In genomic region chr14:74019743-74020142, GRCh38 we compare ENCODE assay signal across 8 cellular contexts. TPM values are rescaled to one million over a fixed set of nuclear protein-coding genes. Genes with fewer than 3 reads are reported as not detected.
A peak's percentile ranks its signal among the peaks of the same experiment; 100 is the strongest.
DNase-seq lines count a peak whose midpoint lies in the region; ATAC-seq, FAIRE-seq and TF ChIP-seq lines count a peak whose summit lies in the region.

No MANE protein-coding gene starts in this region.

- no peak overlapping the region for H3K18ac ChIP-seq in mesenchymal stem cell (ENCODE audit: low read depth in 1 of 2, low read length in 2 of 2)

- DNase-seq in AG09309 (ENCODE audit: low read depth): peak; percentile 27
- DNase-seq in cerebellar cortex (ENCODE audit: low spot score): peak; percentile 4
- peak; percentile 74 for DNase-seq in mesenchymal stem cell
- no peak for DNase-seq in urothelium cell line (ENCODE audit: low spot score)

- no peaks in the 10 kb centered on the region for H3K9me3 ChIP-seq in mesenchymal stem cell (ENCODE audit: control insufficient read depth, low read length)

- FAIRE-seq in urothelium cell line (lab: Jason Lieb, UNC): peak; percentile 77

- no peak overlapping the region for H2AK5ac ChIP-seq in mesenchymal stem cell (ENCODE audit: low read length, severe bottlenecking)

- H3K4me1 Mint-ChIP-seq in IgD-negative memory B cell: peaks cover 7 to 12% (median 7%) of the 10 kb centered on the region in 3 donors

- no peak overlapping the region for H3K4ac ChIP-seq in mesenchymal stem cell (ENCODE audit: low read depth in 1 of 2, low read length in 2 of 2)

- H3K27ac Mint-ChIP-seq in IgD-negative memory B cell: peak overlapping the region; percentile 82 to 96 (median 91)

- H4K91ac ChIP-seq in mesenchymal stem cell (ENCODE audit: low read length): no peak overlapping the region

- no peak overlapping the region for H2BK12ac ChIP-seq in mesenchymal stem cell (ENCODE audit: low read length in 2 of 2)

- H3K4me3 Mint-ChIP-seq in IgD-negative memory B cell: peak overlapping the region; percentile 94 to 96 (median 94)

- H3K9ac ChIP-seq in mesenchymal stem cell (ENCODE audit: low read length): peak overlapping the region; percentile 100

- no peak overlapping the region for H2BK120ac ChIP-seq in mesenchymal stem cell (ENCODE audit: low read depth, low read length)

- no peaks in the 10 kb centered on the region for H3K27me3 Mint-ChIP-seq in IgD-negative memory B cell

- H3K36me3 ChIP-seq in mesenchymal stem cell (ENCODE audit: control insufficient read depth in 1 of 2, insufficient read depth in 2 of 2, low read depth in 1 of 2, low read length in 2 of 2): no peaks in the 10 kb centered on the region

- H3K9me3 Mint-ChIP-seq in IgD-negative memory B cell: no peaks in the 10 kb centered on the region

- WGBS in mesenchymal stem cell: 26% methylated on average over 3 of the region's 3 CpGs

- no peak overlapping the region for H4K8ac ChIP-seq in mesenchymal stem cell (ENCODE audit: low read length)

- no peaks in the 10 kb centered on the region for H3K27me3 ChIP-seq in mesenchymal stem cell (ENCODE audit: control insufficient read depth in 1 of 2, insufficient read depth in 1 of 2, low read length in 2 of 2)

- H3K23ac ChIP-seq in mesenchymal stem cell (ENCODE audit: low read length in 2 of 2): no peak overlapping the region

- peaks cover 7% of the 10 kb centered on the region for H3K4me1 ChIP-seq in mesenchymal stem cell (ENCODE audit: control insufficient read depth, insufficient read depth, low read depth, low read length)

- H3K79me1 ChIP-seq in mesenchymal stem cell (replicated peaks; ENCODE audit: low read length, poor library complexity, severe bottlenecking): peaks cover 6% of the 10 kb centered on the region

- no peak for TF ChIP-seq CTCF in AG09309 (IDR thresholded peaks at IDR 0.05; ENCODE audit: control insufficient read depth, insufficient read depth, low read depth, low read length, missing control alignments)

- no peaks in the 10 kb centered on the region for H3K36me3 Mint-ChIP-seq in IgD-negative memory B cell

- no peak overlapping the region for H2BK5ac ChIP-seq in mesenchymal stem cell (ENCODE audit: low read depth, low read length, poor library complexity, severe bottlenecking)

- peak overlapping the region; percentile 1 for H2AFZ ChIP-seq in mesenchymal stem cell (ENCODE audit: low read depth, low read length)

- H3K27ac ChIP-seq in mesenchymal stem cell (ENCODE audit: low read length, poor library complexity, severe bottlenecking): no peak overlapping the region

- H3K4me3 ChIP-seq in AG09309 (ENCODE audit: control insufficient read depth, low read depth, low read length): peak overlapping the region; percentile 97
- H3K4me3 ChIP-seq in mesenchymal stem cell (ENCODE audit: insufficient read depth in 1 of 2, low read depth in 1 of 2, low read length in 2 of 2): peak overlapping the region; percentile 81 to 98

- H3K4me2 ChIP-seq in mesenchymal stem cell (ENCODE audit: low read length, poor library complexity, severe bottlenecking): peak overlapping the region; percentile 92

- no peak overlapping the region for H2BK15ac ChIP-seq in mesenchymal stem cell (ENCODE audit: low read depth, poor library complexity, severe bottlenecking)

- H3K14ac ChIP-seq in mesenchymal stem cell (ENCODE audit: low read length in 2 of 2): no peak overlapping the region

- ATAC-seq in GM18520 (IDR thresholded peaks at IDR 0.05; ENCODE audit: unreplicated experiment): no peak
- ATAC-seq in GM18519 (IDR thresholded peaks at IDR 0.05; ENCODE audit: low FRiP score, unreplicated experiment): no peak
- no peak for ATAC-seq in HG02759 (IDR thresholded peaks at IDR 0.05; ENCODE audit: unreplicated experiment)

RNA-seq across cellular contexts. Expression of gene BBOF1, which starts 0.6 kb away (rescaled TPM):
- 2.2 TPM for polyA plus RNA-seq in IgD-negative memory B cell
- polyA plus RNA-seq in mesenchymal stem cell (2013, experiment 1 of 2): 8.0 TPM
- 8.1 TPM for polyA plus RNA-seq in mesenchymal stem cell (2013, experiment 2 of 2)

RNA-seq across cellular contexts. Expression of gene ENTPD5, which starts 0.7 kb away (rescaled TPM):
- polyA plus RNA-seq in IgD-negative memory B cell: 2.9 TPM
- 11.2 TPM for polyA plus RNA-seq in mesenchymal stem cell (2013, experiment 1 of 2)
- 11.1 TPM for polyA plus RNA-seq in mesenchymal stem cell (2013, experiment 2 of 2)
